2 cellular contexts compared by ENCODE assay signal in the genomic region with DNA sequence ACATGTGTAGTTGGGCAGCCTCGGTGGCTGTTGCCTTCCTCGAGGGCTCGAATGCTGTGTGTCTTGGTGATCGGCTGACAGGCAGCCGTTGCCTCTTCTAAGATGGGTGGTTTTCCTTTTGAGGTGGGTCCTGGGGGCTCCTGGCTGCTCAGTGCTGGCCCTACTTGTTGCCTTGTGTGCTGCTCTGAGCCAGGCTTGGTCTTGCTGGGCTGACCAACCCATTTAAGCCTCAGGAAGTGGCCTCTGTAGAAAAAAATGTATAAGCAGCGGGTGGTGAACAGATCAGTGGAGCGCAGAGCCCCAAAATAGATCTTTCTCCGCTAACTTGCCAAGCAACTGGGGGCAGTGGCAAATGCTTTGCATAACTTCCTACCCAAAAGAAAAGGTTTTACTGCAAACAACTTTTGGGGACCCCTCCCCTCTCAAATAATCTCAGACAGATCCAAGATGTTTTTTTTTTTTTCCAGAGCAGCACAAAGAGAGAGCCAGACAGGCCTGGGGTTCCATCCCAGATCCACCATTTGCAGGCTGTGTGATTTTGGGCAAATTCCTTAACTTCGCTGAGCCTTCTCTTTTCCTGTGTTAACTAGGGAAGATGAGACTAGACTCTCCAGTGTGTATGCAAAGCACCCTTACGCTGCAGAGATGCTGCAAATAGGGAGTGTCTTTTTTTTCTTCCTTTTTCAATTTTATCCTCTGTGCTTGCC.
TF ChIP-seq lines count a peak whose summit lies in the region.

No MANE protein-coding gene starts in this region.

TF ChIP-seq in WTC11, 78 proteins besides CTCF, POLR2A, EP300 and RAD21:
- TF ChIP-seq ETV6 (CRISPR knock-in tag; IDR thresholded peaks at IDR 0.05) (no peak), ZNF317 (CRISPR knock-in tag; IDR thresholded peaks at IDR 0.05; ENCODE audit: borderline replicate concordance, low read depth) (no peak), RELA (CRISPR knock-in tag; IDR thresholded peaks at IDR 0.05; ENCODE audit: borderline replicate concordance) (no peak), ZNF423 (CRISPR knock-in tag; IDR thresholded peaks at IDR 0.05) (no peak), GABPB1 (CRISPR knock-in tag; IDR thresholded peaks at IDR 0.05) (no peak), TP53 (CRISPR knock-in tag; IDR thresholded peaks at IDR 0.05) (no peak), ELF4 (CRISPR knock-in tag; IDR thresholded peaks at IDR 0.05; ENCODE audit: low read depth) (no peak), ZMAT4 (CRISPR knock-in tag; IDR thresholded peaks at IDR 0.05) (no peak), MYBL2 (CRISPR knock-in tag; IDR thresholded peaks at IDR 0.05) (no peak), USF2 (CRISPR knock-in tag; IDR thresholded peaks at IDR 0.05) (no peak), ZBTB21 (CRISPR knock-in tag; IDR thresholded peaks at IDR 0.05; ENCODE audit: borderline replicate concordance) (no peak)
- TF ChIP-seq, protein P1, sequence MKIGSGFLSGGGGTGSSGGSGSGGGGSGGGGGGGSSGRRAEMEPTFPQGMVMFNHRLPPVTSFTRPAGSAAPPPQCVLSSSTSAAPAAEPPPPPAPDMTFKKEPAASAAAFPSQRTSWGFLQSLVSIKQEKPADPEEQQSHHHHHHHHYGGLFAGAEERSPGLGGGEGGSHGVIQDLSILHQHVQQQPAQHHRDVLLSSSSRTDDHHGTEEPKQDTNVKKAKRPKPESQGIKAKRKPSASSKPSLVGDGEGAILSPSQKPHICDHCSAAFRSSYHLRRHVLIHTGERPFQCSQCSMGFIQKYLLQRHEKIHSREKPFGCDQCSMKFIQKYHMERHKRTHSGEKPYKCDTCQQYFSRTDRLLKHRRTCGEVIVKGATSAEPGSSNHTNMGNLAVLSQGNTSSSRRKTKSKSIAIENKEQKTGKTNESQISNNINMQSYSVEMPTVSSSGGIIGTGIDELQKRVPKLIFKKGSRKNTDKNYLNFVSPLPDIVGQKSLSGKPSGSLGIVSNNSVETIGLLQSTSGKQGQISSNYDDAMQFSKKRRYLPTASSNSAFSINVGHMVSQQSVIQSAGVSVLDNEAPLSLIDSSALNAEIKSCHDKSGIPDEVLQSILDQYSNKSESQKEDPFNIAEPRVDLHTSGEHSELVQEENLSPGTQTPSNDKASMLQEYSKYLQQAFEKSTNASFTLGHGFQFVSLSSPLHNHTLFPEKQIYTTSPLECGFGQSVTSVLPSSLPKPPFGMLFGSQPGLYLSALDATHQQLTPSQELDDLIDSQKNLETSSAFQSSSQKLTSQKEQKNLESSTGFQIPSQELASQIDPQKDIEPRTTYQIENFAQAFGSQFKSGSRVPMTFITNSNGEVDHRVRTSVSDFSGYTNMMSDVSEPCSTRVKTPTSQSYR (CRISPR knock-in tag; IDR thresholded peaks at IDR 0.05), result no peak
- TF ChIP-seq, protein P2, sequence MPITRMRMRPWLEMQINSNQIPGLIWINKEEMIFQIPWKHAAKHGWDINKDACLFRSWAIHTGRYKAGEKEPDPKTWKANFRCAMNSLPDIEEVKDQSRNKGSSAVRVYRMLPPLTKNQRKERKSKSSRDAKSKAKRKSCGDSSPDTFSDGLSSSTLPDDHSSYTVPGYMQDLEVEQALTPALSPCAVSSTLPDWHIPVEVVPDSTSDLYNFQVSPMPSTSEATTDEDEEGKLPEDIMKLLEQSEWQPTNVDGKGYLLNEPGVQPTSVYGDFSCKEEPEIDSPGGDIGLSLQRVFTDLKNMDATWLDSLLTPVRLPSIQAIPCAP (CRISPR knock-in tag; IDR thresholded peaks at IDR 0.05), result no peak

TF ChIP-seq in HepG2, 621 proteins besides CTCF, POLR2A, EP300 and RAD21:
- TF ChIP-seq ZBTB7B (CRISPR knock-in tag; IDR thresholded peaks at IDR 0.05) (no peak), ZNF335 (CRISPR knock-in tag; IDR thresholded peaks at IDR 0.05) (no peak), DNMT1 (CRISPR knock-in tag; IDR thresholded peaks at IDR 0.05) (no peak), ZMYM4 (CRISPR knock-in tag; IDR thresholded peaks at IDR 0.05) (no peak), ZNF282 (IDR thresholded peaks at IDR 0.05; ENCODE audit: partially characterized antibody) (no peak), SP1 (IDR thresholded peaks at IDR 0.05) (no peak), SP1 (CRISPR knock-in tag; IDR thresholded peaks at IDR 0.05) (no peak), ZNF124 (CRISPR knock-in tag; IDR thresholded peaks at IDR 0.05) (no peak), TRAFD1 (CRISPR knock-in tag; IDR thresholded peaks at IDR 0.05; ENCODE audit: borderline replicate concordance) (no peak), STAG1 (CRISPR knock-in tag; IDR thresholded peaks at IDR 0.05) (no peak), NFYC (CRISPR knock-in tag; IDR thresholded peaks at IDR 0.05) (no peak), ZNF567 (CRISPR knock-in tag; IDR thresholded peaks at IDR 0.05; ENCODE audit: borderline replicate concordance) (no peak), WIZ (CRISPR knock-in tag; IDR thresholded peaks at IDR 0.05) (no peak), YY1 (IDR thresholded peaks at IDR 0.05; ENCODE audit: insufficient read depth, insufficient replicate concordance, low read depth, low read length) (no peak), ZNF598 (CRISPR knock-in tag; IDR thresholded peaks at IDR 0.05; ENCODE audit: borderline replicate concordance) (no peak), ZNF550 (CRISPR knock-in tag; IDR thresholded peaks at IDR 0.05; ENCODE audit: borderline replicate concordance) (no peak)
- TF ChIP-seq, protein P3, sequence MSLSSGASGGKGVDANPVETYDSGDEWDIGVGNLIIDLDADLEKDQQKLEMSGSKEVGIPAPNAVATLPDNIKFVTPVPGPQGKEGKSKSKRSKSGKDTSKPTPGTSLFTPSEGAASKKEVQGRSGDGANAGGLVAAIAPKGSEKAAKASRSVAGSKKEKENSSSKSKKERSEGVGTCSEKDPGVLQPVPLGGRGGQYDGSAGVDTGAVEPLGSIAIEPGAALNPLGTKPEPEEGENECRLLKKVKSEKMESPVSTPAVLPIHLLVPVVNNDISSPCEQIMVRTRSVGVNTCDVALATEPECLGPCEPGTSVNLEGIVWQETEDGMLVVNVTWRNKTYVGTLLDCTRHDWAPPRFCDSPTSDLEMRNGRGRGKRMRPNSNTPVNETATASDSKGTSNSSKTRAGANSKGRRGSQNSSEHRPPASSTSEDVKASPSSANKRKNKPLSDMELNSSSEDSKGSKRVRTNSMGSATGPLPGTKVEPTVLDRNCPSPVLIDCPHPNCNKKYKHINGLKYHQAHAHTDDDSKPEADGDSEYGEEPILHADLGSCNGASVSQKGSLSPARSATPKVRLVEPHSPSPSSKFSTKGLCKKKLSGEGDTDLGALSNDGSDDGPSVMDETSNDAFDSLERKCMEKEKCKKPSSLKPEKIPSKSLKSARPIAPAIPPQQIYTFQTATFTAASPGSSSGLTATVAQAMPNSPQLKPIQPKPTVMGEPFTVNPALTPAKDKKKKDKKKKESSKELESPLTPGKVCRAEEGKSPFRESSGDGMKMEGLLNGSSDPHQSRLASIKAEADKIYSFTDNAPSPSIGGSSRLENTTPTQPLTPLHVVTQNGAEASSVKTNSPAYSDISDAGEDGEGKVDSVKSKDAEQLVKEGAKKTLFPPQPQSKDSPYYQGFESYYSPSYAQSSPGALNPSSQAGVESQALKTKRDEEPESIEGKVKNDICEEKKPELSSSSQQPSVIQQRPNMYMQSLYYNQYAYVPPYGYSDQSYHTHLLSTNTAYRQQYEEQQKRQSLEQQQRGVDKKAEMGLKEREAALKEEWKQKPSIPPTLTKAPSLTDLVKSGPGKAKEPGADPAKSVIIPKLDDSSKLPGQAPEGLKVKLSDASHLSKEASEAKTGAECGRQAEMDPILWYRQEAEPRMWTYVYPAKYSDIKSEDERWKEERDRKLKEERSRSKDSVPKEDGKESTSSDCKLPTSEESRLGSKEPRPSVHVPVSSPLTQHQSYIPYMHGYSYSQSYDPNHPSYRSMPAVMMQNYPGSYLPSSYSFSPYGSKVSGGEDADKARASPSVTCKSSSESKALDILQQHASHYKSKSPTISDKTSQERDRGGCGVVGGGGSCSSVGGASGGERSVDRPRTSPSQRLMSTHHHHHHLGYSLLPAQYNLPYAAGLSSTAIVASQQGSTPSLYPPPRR (CRISPR knock-in tag; IDR thresholded peaks at IDR 0.05; ENCODE audit: borderline replicate concordance), result no peak
- TF ChIP-seq, protein P4, sequence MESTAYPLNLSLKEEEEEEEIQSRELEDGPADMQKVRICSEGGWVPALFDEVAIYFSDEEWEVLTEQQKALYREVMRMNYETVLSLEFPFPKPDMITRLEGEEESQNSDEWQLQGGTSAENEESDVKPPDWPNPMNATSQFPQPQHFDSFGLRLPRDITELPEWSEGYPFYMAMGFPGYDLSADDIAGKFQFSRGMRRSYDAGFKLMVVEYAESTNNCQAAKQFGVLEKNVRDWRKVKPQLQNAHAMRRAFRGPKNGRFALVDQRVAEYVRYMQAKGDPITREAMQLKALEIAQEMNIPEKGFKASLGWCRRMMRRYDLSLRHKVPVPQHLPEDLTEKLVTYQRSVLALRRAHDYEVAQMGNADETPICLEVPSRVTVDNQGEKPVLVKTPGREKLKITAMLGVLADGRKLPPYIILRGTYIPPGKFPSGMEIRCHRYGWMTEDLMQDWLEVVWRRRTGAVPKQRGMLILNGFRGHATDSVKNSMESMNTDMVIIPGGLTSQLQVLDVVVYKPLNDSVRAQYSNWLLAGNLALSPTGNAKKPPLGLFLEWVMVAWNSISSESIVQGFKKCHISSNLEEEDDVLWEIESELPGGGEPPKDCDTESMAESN (CRISPR knock-in tag; conservative IDR thresholded peaks at IDR 0.05), result no peak
